ENCODE assay signal across 8 cellular contexts in the genomic region with DNA sequence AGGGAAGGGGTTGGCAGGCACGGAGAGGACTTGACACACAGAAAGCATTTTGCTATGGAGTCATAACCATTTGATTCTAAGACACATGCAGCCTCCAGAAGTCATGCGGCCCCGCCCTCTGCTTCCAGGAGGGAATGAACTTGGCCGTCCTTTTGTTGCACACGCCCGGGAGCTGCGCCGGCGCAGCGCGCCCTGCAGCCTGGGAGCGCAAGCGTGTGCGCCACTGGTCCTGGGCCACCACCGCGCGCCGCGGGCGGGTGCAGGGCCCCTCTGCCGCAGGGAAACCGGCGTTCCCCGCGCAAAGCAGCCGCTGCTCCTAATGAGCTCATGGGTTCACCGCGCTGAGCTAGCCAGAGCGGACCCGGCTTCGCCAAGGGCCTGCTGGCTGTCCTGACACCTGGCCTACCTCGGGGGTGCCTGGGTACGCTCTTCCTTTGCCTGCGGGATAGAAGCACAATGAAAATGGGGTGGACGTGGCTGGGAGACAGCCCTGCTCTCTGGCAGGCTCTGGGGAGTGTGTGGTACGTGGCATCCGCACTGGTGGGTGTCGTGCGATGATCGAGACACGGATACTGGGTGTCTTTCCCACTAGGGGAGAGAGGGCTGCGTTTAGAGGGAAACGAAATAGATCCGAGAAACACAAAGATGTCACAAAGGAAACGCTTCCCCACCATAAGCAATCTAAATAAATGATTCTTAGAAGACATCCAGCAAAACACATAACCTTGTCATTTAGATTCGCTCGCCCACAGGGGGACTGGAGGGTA. TPM values are rescaled to one million over a fixed set of nuclear protein-coding genes. Genes with fewer than 3 reads are reported as not detected.
DNase-seq lines count a peak whose midpoint lies in the region; ATAC-seq, FAIRE-seq and TF ChIP-seq lines count a peak whose summit lies in the region.

No MANE protein-coding gene starts in this region.

- WGBS in HUES64 = under 1% methylated on average over 46 of the region's 47 CpGs
- WGBS in K562 (ENCODE audit: insufficient coverage, low coverage, missing lambda C conversion rate) = 20% methylated on average over 47 of the region's 47 CpGs
- 2% methylated on average over 47 of the region's 47 CpGs for WGBS in hepatocyte (ENCODE audit: low lambda C conversion rate, missing lambda C conversion rate)

- 0 out of 2 replicates have a peak overlapping the region, but pooled peaks have one; percentile 15 for H3K9ac ChIP-seq in HUES64 (ENCODE audit: low read depth, low read length)
- H3K9ac ChIP-seq in K562 (ENCODE audit: insufficient read depth in 1 of 2, low read depth in 2 of 2, low read length in 2 of 2) = peak overlapping the region in 1 of 2 experiments; percentile 80; a peak in 2 of 4 replicates

- TF ChIP-seq RAD21 in K562 (CRISPR knock-in tag; conservative IDR thresholded peaks at IDR 0.05 in 1 of 2, IDR thresholded peaks at IDR 0.05 in 1 of 2) = peak in 1 of 2 experiments; percentile 14; a peak in 2 of 4 replicates

- CTCF ChIA-PET in K562 (lab: Yijun Ruan, JAX; ENCODE audit: low intra/inter-chr PET ratio) = interaction anchor here (1.1 to 1.5 kb wide), 2 partner anchors 193 to 194 kb away, joined by 3 to 7 read pairs; no protein-coding TSS in a partner anchor

- H3K79me2 ChIP-seq in K562 (ENCODE audit: control insufficient read depth, insufficient read depth, low read length) = no peaks in the 10 kb centered on the region
- no peaks in the 10 kb centered on the region for H3K79me2 ChIP-seq in hepatocyte

- peak overlapping the region; percentile 83 for H2AFZ ChIP-seq in K562 (ENCODE audit: low read depth, low read length)
- peak overlapping the region; percentile 95 for H2AFZ ChIP-seq in hepatocyte

- no peaks in the 10 kb centered on the region for H3K9me2 ChIP-seq in hepatocyte (replicated peaks; ENCODE audit: insufficient read depth)

- H3K4me1 ChIP-seq in HUES64 (ENCODE audit: insufficient read depth, low read length) = peaks cover 4% of the 10 kb centered on the region; the same call in 1 of the 2 replicates
- peaks cover 22% of the 10 kb centered on the region for H3K4me1 ChIP-seq in RWPE2 (ENCODE audit: insufficient read depth, poor library complexity, severe bottlenecking)
- peaks cover 6 to 14% of the 10 kb centered on the region in 2 experiments; a peak in 4 of 5 replicates for H3K4me1 ChIP-seq in K562 (replicated peaks in 1 of 2; ENCODE audit: control insufficient read depth in 2 of 2, insufficient read depth in 2 of 2, low read length in 2 of 2)
- H3K4me1 ChIP-seq in hepatocyte (ENCODE audit: insufficient read depth) = peaks cover 11% of the 10 kb centered on the region

- intact Hi-C loops in K562 (cut with micrococcal nuclease) (loop anchor here (5.0 to 10.0 kb wide), 4 partner anchors 81 to 189 kb away; no protein-coding TSS in a partner anchor), posterior vena cava (cut with DNase I) (no loop called here)

- FAIRE-seq in K562 (lab: Jason Lieb, UNC) = no peak

- H3K4me2 ChIP-seq in K562 (ENCODE audit: insufficient read depth, low read length) (peak overlapping the region; percentile 67), hepatocyte (peak overlapping the region; percentile 99)

- DNase-seq in DMS153 treated with DMSO at 0.1 percent for 48 hours (lab: John Stamatoyannopoulos, UW; ENCODE audit: unreplicated experiment) (peak; percentile 36), RWPE2 (ENCODE audit: low spot score) (peak; percentile 79), K562 (ENCODE audit: extremely low read depth in 1 of 4, low spot score in 3 of 4) (peak; percentile 42 to 61 (median 53)), hepatocyte (ENCODE audit: low spot score) (peak; percentile 91), posterior vena cava (ENCODE audit: low spot score) (peak; percentile 93)

- H4K20me1 ChIP-seq in K562 (replicated peaks; ENCODE audit: control insufficient read depth, insufficient read depth, low read length) = 0 out of 2 replicates have a peak, but pooled peaks cover 6% of the 10 kb centered on the region
- H4K20me1 ChIP-seq in hepatocyte (ENCODE audit: insufficient read depth, poor library complexity, severe bottlenecking) = no peaks in the 10 kb centered on the region

- H3K36me3 ChIP-seq in HUES64 (ENCODE audit: insufficient read depth, low read length) (no peaks in the 10 kb centered on the region), RWPE2 (ENCODE audit: low read depth) (no peaks in the 10 kb centered on the region), K562 (ENCODE audit: control insufficient read depth, insufficient read depth, low read length) (no peaks in the 10 kb centered on the region), hepatocyte (replicated peaks; ENCODE audit: insufficient read depth, low read depth) (no peaks in the 10 kb centered on the region)

- H3K9me1 ChIP-seq in K562 (ENCODE audit: control insufficient read depth, insufficient read depth, low read length) = no peaks in the 10 kb centered on the region

- H3K9me3 ChIP-seq in HUES64 (ENCODE audit: insufficient read depth, low read depth, low read length) (no peaks in the 10 kb centered on the region), RWPE2 (ENCODE audit: severe bottlenecking) (no peaks in the 10 kb centered on the region), K562 (replicated peaks; ENCODE audit: control insufficient read depth, insufficient read depth, low read depth, low read length) (no peaks in the 10 kb centered on the region), hepatocyte (ENCODE audit: low read depth) (no peaks in the 10 kb centered on the region)

- no peak overlapping the region for H3K27ac ChIP-seq in HUES64 (ENCODE audit: low read depth, low read length)
- peak overlapping the region; percentile 86 for H3K27ac ChIP-seq in RWPE2 (ENCODE audit: poor library complexity, severe bottlenecking)
- H3K27ac ChIP-seq in K562 (ENCODE audit: extremely low read depth, low read depth, low read length) = no peak overlapping the region
- H3K27ac ChIP-seq in hepatocyte = peak overlapping the region; percentile 61

- H3K27me3 ChIP-seq in HUES64 (ENCODE audit: insufficient read depth, low read length) (peaks cover 71% of the 10 kb centered on the region), RWPE2 (ENCODE audit: insufficient read depth, poor library complexity, severe bottlenecking) (no peaks in the 10 kb centered on the region), K562 (ENCODE audit: control insufficient read depth in 2 of 2, insufficient read depth in 2 of 2, low read length in 2 of 2) (peaks cover 16 to 21% of the 10 kb centered on the region in 2 experiments; a peak in 4 of 5 replicates), hepatocyte (peaks cover 5% of the 10 kb centered on the region)

- no peak for TF ChIP-seq CTCF in RWPE2 (IDR thresholded peaks at IDR 0.05; ENCODE audit: poor library complexity, severe bottlenecking)
- TF ChIP-seq CTCF in K562 (IDR thresholded peaks at IDR 0.05 in 2 of 3, conservative IDR thresholded peaks at IDR 0.05 in 1 of 3; ENCODE audit: insufficient read depth in 2 of 3, low read depth in 1 of 3, low read length in 3 of 3) = no peak
- no peak for TF ChIP-seq CTCF in hepatocyte (IDR thresholded peaks at IDR 0.05; ENCODE audit: poor library complexity)

- no peak for TF ChIP-seq EP300 in K562 (IDR thresholded peaks at IDR 0.05; ENCODE audit: low read length)

- POLR2A ChIA-PET in K562 (lab: Yijun Ruan, JAX) = interaction anchor here (0.6 to 1.2 kb wide), 3 partner anchors 11 to 283 kb away, joined by 3 to 8 read pairs (median 3); a partner anchor contains a TSS

- no peak for TF ChIP-seq POLR2A in K562 (conservative IDR thresholded peaks at IDR 0.05)

- no TSS peak for BruUV-seq in K562 (replicated peaks; lab: Mats Ljungman, UMichigan)

- H3K4me3 ChIP-seq in HUES64 (ENCODE audit: low read length) (peak overlapping the region; percentile 57), RWPE2 (ENCODE audit: severe bottlenecking) (peak overlapping the region; percentile 61), K562 (peak overlapping the region; percentile 40), hepatocyte (peak overlapping the region; percentile 67)

- in situ Hi-C loops in K562 (cut with MboI) = no loop called here

- ATAC-seq in RWPE2 (ENCODE audit: low read depth) = peak; percentile 88
- ATAC-seq in K562 = peak; percentile 61
- no peak for ATAC-seq in HG03045 (IDR thresholded peaks at IDR 0.05; ENCODE audit: unreplicated experiment)
- ATAC-seq in HG03097 (IDR thresholded peaks at IDR 0.05; ENCODE audit: low FRiP score, unreplicated experiment) = no peak

RNA-seq across cellular contexts. Expression of a gene that starts 0.7 kb away (rescaled TPM):
- 13.2 TPM for polyA plus RNA-seq in HUES64 (2013, experiment 1 of 2)
- polyA plus RNA-seq in HUES64 (2013, experiment 2 of 2) = 12.8 TPM
- total RNA-seq in K562 (2011; cell fraction: chromatin; rRNA removed; ENCODE audit: low replicate concordance) = 186 and 197 TPM in 2 replicates
- 71.9 and 74.6 TPM in 2 replicates for total RNA-seq in K562 (2011; cell fraction: nucleolus; rRNA removed)
- total RNA-seq in K562 (2011; cell fraction: nucleoplasm; rRNA removed) = 116 and 129 TPM in 2 replicates
- 9.5 and 14.0 TPM in 2 replicates for total RNA-seq in K562 (2014; rRNA removed)
- total RNA-seq in K562 (2014; rRNA removed; fragmentation: Illumina TruSeq; extraction: Trizol) = 15.7 and 17.8 TPM in 2 replicates
- 9.3 and 10.3 TPM in 2 replicates for total RNA-seq in K562 (2015; rRNA removed; fragmentation: Illumina TruSeq; extraction: Trizol)
- 32.1 and 36.0 TPM in 2 replicates for total RNA-seq in K562 (2021)
- 12.3 and 14.2 TPM in 2 replicates for polyA plus RNA-seq in K562 (2011; rRNA removed)
- polyA plus RNA-seq in K562 (2011; cell fraction: cytosol; rRNA removed) = 5.0 and 6.0 TPM in 2 replicates
- polyA plus RNA-seq in K562 (2011; cell fraction: nucleus; rRNA removed) = 39.1 and 45.0 TPM in 2 replicates
- 16.9 and 18.8 TPM in 2 replicates for polyA plus RNA-seq in K562 (2012)
- 22.3 and 27.0 TPM in 2 replicates for polyA plus RNA-seq in K562 (2014; fragmentation: Illumina TruSeq; extraction: Trizol)
- polyA plus RNA-seq in K562 (2014; fragmentation: Nextera tagmentation; extraction: Ambion mirVana) = under 1 TPM; 0.53 to 0.56 TPM
- polyA plus RNA-seq in K562 (2014; rRNA removed) = 13.9 and 15.2 TPM in 2 replicates
- polyA minus RNA-seq in K562 (2011; rRNA and poly(A)+ RNA removed) = 30.0 and 32.4 TPM in 2 replicates
- polyA minus RNA-seq in K562 (2011; cell fraction: cytosol; rRNA and poly(A)+ RNA removed) = 14.7 and 15.1 TPM in 2 replicates
- 25.6 and 42.9 TPM in 2 replicates for polyA minus RNA-seq in K562 (2011; cell fraction: nucleus; rRNA and poly(A)+ RNA removed)
- 15.4 and 22.7 TPM in 2 replicates for total RNA-seq in hepatocyte
- 4.6 and 12.6 TPM in 2 replicates for polyA plus RNA-seq in hepatocyte
- total RNA-seq in posterior vena cava = 100 to 1,000 TPM; 106 to 114 TPM

RNA-seq across cellular contexts. Expression of a gene that starts 54.1 kb away (rescaled TPM):
- polyA plus RNA-seq in HUES64 (2013, experiment 1 of 2) = 26.7 TPM
- 25.0 TPM for polyA plus RNA-seq in HUES64 (2013, experiment 2 of 2)
- 19.0 and 32.2 TPM in 2 replicates for total RNA-seq in K562 (2011; cell fraction: chromatin; rRNA removed; ENCODE audit: low replicate concordance)
- 21.4 and 24.3 TPM in 2 replicates for total RNA-seq in K562 (2011; cell fraction: nucleolus; rRNA removed)
- total RNA-seq in K562 (2011; cell fraction: nucleoplasm; rRNA removed) = 22.4 and 37.3 TPM in 2 replicates
- total RNA-seq in K562 (2014; rRNA removed) = 17.4 and 23.3 TPM in 2 replicates
- 14.4 and 15.6 TPM in 2 replicates for total RNA-seq in K562 (2014; rRNA removed; fragmentation: Illumina TruSeq; extraction: Trizol)
- total RNA-seq in K562 (2015; rRNA removed; fragmentation: Illumina TruSeq; extraction: Trizol) = 12.6 and 13.3 TPM in 2 replicates
- 35.8 and 39.6 TPM in 2 replicates for total RNA-seq in K562 (2021)
- 19.0 and 21.9 TPM in 2 replicates for polyA plus RNA-seq in K562 (2011; rRNA removed)
- polyA plus RNA-seq in K562 (2011; cell fraction: cytosol; rRNA removed) = 21.6 and 31.5 TPM in 2 replicates
- 17.8 and 23.4 TPM in 2 replicates for polyA plus RNA-seq in K562 (2011; cell fraction: nucleus; rRNA removed)
- polyA plus RNA-seq in K562 (2012) = 18.4 and 21.4 TPM in 2 replicates
- polyA plus RNA-seq in K562 (2014; fragmentation: Illumina TruSeq; extraction: Trizol) = 20.5 and 21.0 TPM in 2 replicates
- under 1 TPM; 0.35 to 0.72 TPM for polyA plus RNA-seq in K562 (2014; fragmentation: Nextera tagmentation; extraction: Ambion mirVana)
- 19.5 and 23.1 TPM in 2 replicates for polyA plus RNA-seq in K562 (2014; rRNA removed)
- polyA minus RNA-seq in K562 (2011; rRNA and poly(A)+ RNA removed) = 14.3 and 21.6 TPM in 2 replicates
- 12.3 and 19.2 TPM in 2 replicates for polyA minus RNA-seq in K562 (2011; cell fraction: cytosol; rRNA and poly(A)+ RNA removed)
- 8.6 and 12.6 TPM in 2 replicates for polyA minus RNA-seq in K562 (2011; cell fraction: nucleus; rRNA and poly(A)+ RNA removed)
- total RNA-seq in hepatocyte = 27.6 and 30.9 TPM in 2 replicates
- 3.7 and 5.4 TPM in 2 replicates for polyA plus RNA-seq in hepatocyte
- 10 to 100 TPM; 25.5 to 28.5 TPM for total RNA-seq in posterior vena cava

Comparison
In these comparisons a context has a peak if more than half of its experiments do, and no peak if none do; other contexts are left out.
1. DNase-seq: peak in every context shown above with its lines; median percentile 93 in posterior vena cava; 91 in hepatocyte; 79 in RWPE2; 53 in K562; 36 in DMS153 treated with DMSO at 0.1 percent for 48 hours.
2. H3K27ac ChIP-seq: peak in RWPE2 (single experiment) and hepatocyte (single experiment); none in HUES64 (single experiment) and K562 (single experiment).
3. ATAC-seq: peak in RWPE2 (single experiment) and K562 (single experiment); none in HG03045 (single experiment) and HG03097 (single experiment).
4. Peak in every context shown above with its lines, with median percentiles within 50 percentile points of each other: H3K4me3 ChIP-seq.